In genomic region chr1:84504580-84505021, GRCh38 we compare ENCODE assay signal across 1 cellular context.
TF ChIP-seq lines count a peak whose summit lies in the region.

No MANE protein-coding gene starts in this region.

TF ChIP-seq in HEK293, 187 proteins besides CTCF, POLR2A, EP300 and RAD21 (continued from another document):
- TF ChIP-seq ZBTB44 (tag by site-specific recombination; IDR thresholded peaks at IDR 0.05) (no peak), ZBTB17 (tag by site-specific recombination; IDR thresholded peaks at IDR 0.05) (peak; percentile 89), ZNF292 (tag by site-specific recombination; IDR thresholded peaks at IDR 0.05; ENCODE audit: borderline replicate concordance, low read depth) (no peak), ZNF449 (tag by site-specific recombination; IDR thresholded peaks at IDR 0.05) (no peak), ZNF843 (tag by site-specific recombination; IDR thresholded peaks at IDR 0.05) (no peak), PRDM10 (tag by site-specific recombination; IDR thresholded peaks at IDR 0.05) (peak; percentile 79), ZNF211 (tag by site-specific recombination; IDR thresholded peaks at IDR 0.05; ENCODE audit: low read depth) (no peak), ZSCAN23 (tag by site-specific recombination; IDR thresholded peaks at IDR 0.05) (no peak), ZNF266 (tag by site-specific recombination; IDR thresholded peaks at IDR 0.05; ENCODE audit: low read depth) (no peak), ZNF521 (tag by site-specific recombination; IDR thresholded peaks at IDR 0.05) (no peak)
TF ChIP-seq in HEK293: peak in this region for 3.
